In the genomic region with DNA sequence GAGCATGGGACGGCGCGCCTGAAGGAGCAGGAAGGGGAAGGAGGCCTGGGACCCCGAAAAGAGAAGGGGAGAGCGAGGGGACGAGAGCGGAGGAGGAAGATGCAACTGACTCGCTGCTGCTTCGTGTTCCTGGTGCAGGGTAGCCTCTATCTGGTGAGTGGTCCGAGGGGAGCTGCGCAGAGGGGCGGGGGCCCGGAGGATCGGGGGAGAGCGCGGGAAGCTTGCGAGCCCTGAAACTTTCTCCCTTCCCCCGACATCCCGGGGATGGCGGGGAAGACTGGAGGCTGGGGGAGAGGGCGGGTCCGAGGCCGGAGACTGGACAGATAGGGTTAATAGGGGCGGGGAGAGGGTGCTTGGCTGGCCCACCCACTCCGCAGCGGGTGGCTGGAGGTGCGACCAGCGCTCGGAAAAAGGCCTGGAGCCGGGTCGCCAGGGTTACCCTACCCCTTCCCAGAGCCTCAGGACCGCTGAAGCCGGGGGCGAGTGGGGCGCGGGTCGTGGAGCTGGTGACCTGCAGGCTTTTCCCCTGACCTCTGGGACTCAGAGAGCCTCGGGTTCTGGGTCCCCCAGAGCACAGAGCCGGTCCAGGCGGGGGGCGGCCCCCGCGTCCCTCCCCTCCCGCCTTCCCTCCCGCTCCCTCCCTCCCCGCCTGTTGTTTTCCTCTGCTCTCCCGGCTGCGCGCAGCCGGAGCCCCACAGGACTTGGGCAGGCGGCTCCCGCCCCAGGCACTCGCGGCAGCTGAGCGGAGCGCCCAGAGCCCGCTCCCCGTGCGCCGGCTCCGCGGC, we compare ENCODE assay signal across 1 cellular context.
TF ChIP-seq lines count a peak whose summit lies in the region.

No MANE protein-coding gene starts in this region.

TF ChIP-seq in HEK293, 187 proteins besides CTCF, POLR2A, EP300 and RAD21 (continued from another document):
- TF ChIP-seq, protein P1, sequence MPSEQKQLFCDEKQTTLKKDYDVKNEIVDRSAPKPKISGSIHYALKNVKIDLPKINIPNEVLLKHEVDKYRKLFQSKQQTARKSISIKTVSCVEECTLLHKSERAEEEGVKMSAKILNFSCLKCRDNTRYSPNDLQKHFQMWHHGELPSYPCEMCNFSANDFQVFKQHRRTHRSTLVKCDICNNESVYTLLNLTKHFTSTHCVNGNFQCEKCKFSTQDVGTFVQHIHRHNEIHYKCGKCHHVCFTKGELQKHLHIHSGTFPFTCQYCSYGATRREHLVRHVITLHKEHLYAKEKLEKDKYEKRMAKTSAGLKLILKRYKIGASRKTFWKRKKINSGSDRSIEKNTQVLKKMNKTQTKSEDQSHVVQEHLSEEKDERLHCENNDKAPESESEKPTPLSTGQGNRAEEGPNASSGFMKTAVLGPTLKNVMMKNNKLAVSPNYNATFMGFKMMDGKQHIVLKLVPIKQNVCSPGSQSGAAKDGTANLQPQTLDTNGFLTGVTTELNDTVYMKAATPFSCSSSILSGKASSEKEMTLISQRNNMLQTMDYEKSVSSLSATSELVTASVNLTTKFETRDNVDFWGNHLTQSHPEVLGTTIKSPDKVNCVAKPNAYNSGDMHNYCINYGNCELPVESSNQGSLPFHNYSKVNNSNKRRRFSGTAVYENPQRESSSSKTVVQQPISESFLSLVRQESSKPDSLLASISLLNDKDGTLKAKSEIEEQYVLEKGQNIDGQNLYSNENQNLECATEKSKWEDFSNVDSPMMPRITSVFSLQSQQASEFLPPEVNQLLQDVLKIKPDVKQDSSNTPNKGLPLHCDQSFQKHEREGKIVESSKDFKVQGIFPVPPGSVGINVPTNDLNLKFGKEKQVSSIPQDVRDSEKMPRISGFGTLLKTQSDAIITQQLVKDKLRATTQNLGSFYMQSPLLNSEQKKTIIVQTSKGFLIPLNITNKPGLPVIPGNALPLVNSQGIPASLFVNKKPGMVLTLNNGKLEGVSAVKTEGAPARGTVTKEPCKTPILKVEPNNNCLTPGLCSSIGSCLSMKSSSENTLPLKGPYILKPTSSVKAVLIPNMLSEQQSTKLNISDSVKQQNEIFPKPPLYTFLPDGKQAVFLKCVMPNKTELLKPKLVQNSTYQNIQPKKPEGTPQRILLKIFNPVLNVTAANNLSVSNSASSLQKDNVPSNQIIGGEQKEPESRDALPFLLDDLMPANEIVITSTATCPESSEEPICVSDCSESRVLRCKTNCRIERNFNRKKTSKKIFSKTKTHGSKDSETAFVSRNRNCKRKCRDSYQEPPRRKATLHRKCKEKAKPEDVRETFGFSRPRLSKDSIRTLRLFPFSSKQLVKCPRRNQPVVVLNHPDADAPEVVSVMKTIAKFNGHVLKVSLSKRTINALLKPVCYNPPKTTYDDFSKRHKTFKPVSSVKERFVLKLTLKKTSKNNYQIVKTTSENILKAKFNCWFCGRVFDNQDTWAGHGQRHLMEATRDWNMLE (tag by site-specific recombination; conservative IDR thresholded peaks at IDR 0.05; ENCODE audit: low read depth), result no peak
- TF ChIP-seq ZNF585B (tag by site-specific recombination; IDR thresholded peaks at IDR 0.05), result no peak
- TF ChIP-seq, protein P2, sequence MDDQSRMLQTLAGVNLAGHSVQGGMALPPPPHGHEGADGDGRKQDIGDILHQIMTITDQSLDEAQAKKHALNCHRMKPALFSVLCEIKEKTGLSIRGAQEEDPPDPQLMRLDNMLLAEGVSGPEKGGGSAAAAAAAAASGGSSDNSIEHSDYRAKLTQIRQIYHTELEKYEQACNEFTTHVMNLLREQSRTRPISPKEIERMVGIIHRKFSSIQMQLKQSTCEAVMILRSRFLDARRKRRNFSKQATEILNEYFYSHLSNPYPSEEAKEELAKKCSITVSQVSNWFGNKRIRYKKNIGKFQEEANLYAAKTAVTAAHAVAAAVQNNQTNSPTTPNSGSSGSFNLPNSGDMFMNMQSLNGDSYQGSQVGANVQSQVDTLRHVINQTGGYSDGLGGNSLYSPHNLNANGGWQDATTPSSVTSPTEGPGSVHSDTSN (CRISPR knock-in tag; IDR thresholded peaks at IDR 0.05), result 0 out of 2 replicates have a peak, but pooled peaks have one; percentile 28
- peak; percentile 43; the same call in 1 of the 2 replicates for TF ChIP-seq WT1 (tag by site-specific recombination; IDR thresholded peaks at IDR 0.05)
- no peak for TF ChIP-seq SETDB1 (IDR thresholded peaks at IDR 0.05; ENCODE audit: insufficient read length, low read length)
- TF ChIP-seq KLF7 (tag by site-specific recombination; IDR thresholded peaks at IDR 0.05; ENCODE audit: borderline replicate concordance), result peak; percentile 72; the same call in 1 of the 2 replicates
- TF ChIP-seq ZXDB (tag by site-specific recombination; IDR thresholded peaks at IDR 0.05), result peak; percentile 38; the same call in 1 of the 2 replicates
- TF ChIP-seq KLF9 (tag by site-specific recombination; IDR thresholded peaks at IDR 0.05; ENCODE audit: low read depth), result peak; percentile 76; the same call in 1 of the 2 replicates
- 0 out of 2 replicates have a peak, but pooled peaks have one; percentile 24 for TF ChIP-seq ZNF629 (tag by site-specific recombination; IDR thresholded peaks at IDR 0.05)
- peak; percentile 94 for TF ChIP-seq ZNF335 (tag by site-specific recombination; conservative IDR thresholded peaks at IDR 0.05)
- TF ChIP-seq SP2 (tag by site-specific recombination; IDR thresholded peaks at IDR 0.05), result peak; percentile 69
- TF ChIP-seq, protein P3, sequence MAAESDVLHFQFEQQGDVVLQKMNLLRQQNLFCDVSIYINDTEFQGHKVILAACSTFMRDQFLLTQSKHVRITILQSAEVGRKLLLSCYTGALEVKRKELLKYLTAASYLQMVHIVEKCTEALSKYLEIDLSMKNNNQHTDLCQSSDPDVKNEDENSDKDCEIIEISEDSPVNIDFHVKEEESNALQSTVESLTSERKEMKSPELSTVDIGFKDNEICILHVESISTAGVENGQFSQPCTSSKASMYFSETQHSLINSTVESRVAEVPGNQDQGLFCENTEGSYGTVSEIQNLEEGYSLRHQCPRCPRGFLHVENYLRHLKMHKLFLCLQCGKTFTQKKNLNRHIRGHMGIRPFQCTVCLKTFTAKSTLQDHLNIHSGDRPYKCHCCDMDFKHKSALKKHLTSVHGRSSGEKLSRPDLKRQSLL (tag by site-specific recombination; IDR thresholded peaks at IDR 0.05), result peak; percentile 68
- no peak for TF ChIP-seq ZNF843 (tag by site-specific recombination; IDR thresholded peaks at IDR 0.05)
- peak; percentile 94 for TF ChIP-seq SP3 (tag by site-specific recombination; IDR thresholded peaks at IDR 0.05)
- TF ChIP-seq HOXA7 (CRISPR knock-in tag; IDR thresholded peaks at IDR 0.05; ENCODE audit: borderline replicate concordance), result no peak
- TF ChIP-seq, protein P4, sequence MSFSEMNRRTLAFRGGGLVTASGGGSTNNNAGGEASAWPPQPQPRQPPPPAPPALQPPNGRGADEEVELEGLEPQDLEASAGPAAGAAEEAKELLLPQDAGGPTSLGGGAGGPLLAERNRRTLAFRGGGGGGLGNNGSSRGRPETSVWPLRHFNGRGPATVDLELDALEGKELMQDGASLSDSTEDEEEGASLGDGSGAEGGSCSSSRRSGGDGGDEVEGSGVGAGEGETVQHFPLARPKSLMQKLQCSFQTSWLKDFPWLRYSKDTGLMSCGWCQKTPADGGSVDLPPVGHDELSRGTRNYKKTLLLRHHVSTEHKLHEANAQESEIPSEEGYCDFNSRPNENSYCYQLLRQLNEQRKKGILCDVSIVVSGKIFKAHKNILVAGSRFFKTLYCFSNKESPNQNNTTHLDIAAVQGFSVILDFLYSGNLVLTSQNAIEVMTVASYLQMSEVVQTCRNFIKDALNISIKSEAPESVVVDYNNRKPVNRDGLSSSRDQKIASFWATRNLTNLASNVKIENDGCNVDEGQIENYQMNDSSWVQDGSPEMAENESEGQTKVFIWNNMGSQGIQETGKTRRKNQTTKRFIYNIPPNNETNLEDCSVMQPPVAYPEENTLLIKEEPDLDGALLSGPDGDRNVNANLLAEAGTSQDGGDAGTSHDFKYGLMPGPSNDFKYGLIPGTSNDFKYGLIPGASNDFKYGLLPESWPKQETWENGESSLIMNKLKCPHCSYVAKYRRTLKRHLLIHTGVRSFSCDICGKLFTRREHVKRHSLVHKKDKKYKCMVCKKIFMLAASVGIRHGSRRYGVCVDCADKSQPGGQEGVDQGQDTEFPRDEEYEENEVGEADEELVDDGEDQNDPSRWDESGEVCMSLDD (tag by site-specific recombination; IDR thresholded peaks at IDR 0.05), result peak; percentile 81
- TF ChIP-seq ZFP69B (tag by site-specific recombination; IDR thresholded peaks at IDR 0.05), result no peak
